Comparison of ENCODE assay signal across 9 cellular contexts in genomic region chr12:99529966-99530365, GRCh38.
DNase-seq lines count a peak whose midpoint lies in the region; ATAC-seq, FAIRE-seq and TF ChIP-seq lines count a peak whose summit lies in the region.
"Had no signal": no experiment of that assay in that cellular context is flagged by ENCODE, and none has a peak within 500 bp of the region (broad histone marks: within the 10 kb centered on the region; RNA-seq: fewer than 3 reads in every experiment).

No MANE protein-coding gene starts in this region.

- H3K4me1 ChIP-seq in astrocyte (ENCODE audit: insufficient read depth, low read length) (no peaks in the 10 kb centered on the region), tibial artery (no peaks in the 10 kb centered on the region)

- no peaks in the 10 kb centered on the region for H3K9me3 Mint-ChIP-seq in astrocyte (ENCODE audit: unreplicated experiment)

- DNase-seq in GM04503 (ENCODE audit: low read depth) (peak; percentile 33), astrocyte (ENCODE audit: low read depth) (peak; percentile 77), tibial artery (no peak), NCI-H187 (lab: John Stamatoyannopoulos, UW) (no peak)
- DNase-seq in stimulated activated naive CD4-positive, alpha-beta T cell (lab: John Stamatoyannopoulos, UW) = no peak
- DNase-seq in stimulated activated CD8-positive, alpha-beta memory T cell treated with anti-CD3 and anti-CD28 coated beads, Interleukin-4, amount 100 ng/mL, for 48 hours = no peak

- H3K9ac ChIP-seq in astrocyte (ENCODE audit: low read length) = no peak overlapping the region

- peaks cover 6% of the 10 kb centered on the region for H3K4me1 Mint-ChIP-seq in astrocyte (ENCODE audit: low read depth, unreplicated experiment)

- H3K79me2 ChIP-seq in astrocyte (ENCODE audit: insufficient read depth, low read length) = no peaks in the 10 kb centered on the region

- peaks cover 6% of the 10 kb centered on the region for H3K27me3 ChIP-seq in astrocyte (ENCODE audit: insufficient read depth, low read length)
- H3K27me3 ChIP-seq in tibial artery = no peaks in the 10 kb centered on the region

- H3K27ac ChIP-seq in astrocyte (ENCODE audit: low read depth, low read length) (no peak overlapping the region), tibial artery (no peak overlapping the region)
- H3K27ac ChIP-seq: C4-2B had no signal

- H4K20me1 ChIP-seq in astrocyte (ENCODE audit: insufficient read depth, low read length) = no peaks in the 10 kb centered on the region

- ATAC-seq in GM19467 (IDR thresholded peaks at IDR 0.05; ENCODE audit: unreplicated experiment) (peak; percentile 97), HG03095 (IDR thresholded peaks at IDR 0.05; ENCODE audit: unreplicated experiment) (peak; percentile 97)

- H3K4me3 ChIP-seq in astrocyte (ENCODE audit: insufficient read depth, low read depth, low read length) = no peak overlapping the region
- H3K4me3 ChIP-seq in tibial artery = no peak overlapping the region

- TF ChIP-seq CTCF in astrocyte (IDR thresholded peaks at IDR 0.05; ENCODE audit: insufficient read depth, low read depth, low read length) = no peak
- no peak for TF ChIP-seq CTCF in tibial artery (IDR thresholded peaks at IDR 0.05)

- no peaks in the 10 kb centered on the region for H3K9me3 ChIP-seq in astrocyte (ENCODE audit: insufficient read depth, low read depth, low read length)
- H3K9me3 ChIP-seq in tibial artery = no peaks in the 10 kb centered on the region

- H3K36me3 ChIP-seq in astrocyte (ENCODE audit: insufficient read depth, low read length) (no peaks in the 10 kb centered on the region), tibial artery (no peaks in the 10 kb centered on the region)

- intact Hi-C loops in tibial artery (cut with DNase I; ENCODE audit: low total_unique reads) = no loop called here

- no peak overlapping the region for H2AFZ ChIP-seq in astrocyte (ENCODE audit: low read depth, low read length)

- no peak for FAIRE-seq in astrocyte (lab: Jason Lieb, UNC)

- H3K4me3 Mint-ChIP-seq in astrocyte (ENCODE audit: unreplicated experiment) = no peak overlapping the region

- H3K36me3 Mint-ChIP-seq in astrocyte (ENCODE audit: low read depth, unreplicated experiment) = no peaks in the 10 kb centered on the region

- no peaks in the 10 kb centered on the region for H3K27me3 Mint-ChIP-seq in astrocyte (ENCODE audit: low read depth, unreplicated experiment)

- no peak overlapping the region for H3K4me2 ChIP-seq in astrocyte (ENCODE audit: low read length)

- H3K27ac Mint-ChIP-seq in astrocyte (ENCODE audit: unreplicated experiment) = no peak overlapping the region

Comparison
In these comparisons a context has a peak if more than half of its experiments do, and no peak if none do; other contexts are left out.
1. DNase-seq: peak in GM04503 (single experiment) and astrocyte (single experiment); none in tibial artery (0 of 2), stimulated activated naive CD4-positive, alpha-beta T cell (0 of 6), NCI-H187 (0 of 2) and stimulated activated CD8-positive, alpha-beta memory T cell treated with anti-CD3 and anti-CD28 coated beads, Interleukin-4, amount 100 ng/mL, for 48 hours (single experiment).